In the genomic region with DNA sequence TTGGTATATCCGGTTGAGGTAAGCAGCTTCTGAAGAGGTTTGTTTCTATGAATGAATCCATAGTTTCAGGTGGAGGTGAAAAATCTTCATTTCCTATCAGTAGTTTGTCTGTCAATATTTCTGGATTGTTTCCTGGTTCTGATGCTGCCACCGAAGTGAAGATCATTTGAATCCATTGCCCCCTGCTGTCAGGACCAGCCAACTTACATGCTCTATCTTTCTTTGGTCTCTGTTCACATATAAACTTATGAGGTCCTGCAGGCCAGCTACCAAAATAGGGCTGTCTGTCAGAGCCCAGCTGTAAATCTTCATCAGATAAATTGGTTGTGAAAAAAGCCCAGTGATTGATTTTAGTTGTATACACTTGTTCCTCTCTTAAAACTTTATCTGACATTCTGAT, we compare ENCODE assay signal across 8 cellular contexts. TPM values are rescaled to one million over a fixed set of nuclear protein-coding genes. Genes with fewer than 3 reads are reported as not detected.
DNase-seq lines count a peak whose midpoint lies in the region; ATAC-seq and TF ChIP-seq lines count a peak whose summit lies in the region.

No MANE protein-coding gene starts in this region.

- no peaks in the 10 kb centered on the region for H3K9me3 Mint-ChIP-seq in stimulated activated naive CD8-positive, alpha-beta T cell treated with anti-CD3 and anti-CD28 coated beads, Interleukin-15, Interleukin-2, amounts not matched to agents 100 ng/mL and 50 ng/mL, for 24 hours
- H3K9me3 Mint-ChIP-seq in activated T-helper 2 cell treated with anti-CD3 and anti-CD28 coated beads, Interferon-gamma antibody, Interleukin-2, Interleukin-4, amounts not matched to agents 10 μg/mL and 5 μg/mL and 100 μg/mL, durations not matched to agents 14 hours and 24 hours and 36 hours: no peaks in the 10 kb centered on the region

- no peak overlapping the region for H3K27ac ChIP-seq in PC-3 (ENCODE audit: low read length)

- H3K4me2 ChIP-seq in PC-3 (ENCODE audit: low read length): no peak overlapping the region

- H3K27ac Mint-ChIP-seq in stimulated activated naive CD8-positive, alpha-beta T cell treated with anti-CD3 and anti-CD28 coated beads, Interleukin-15, Interleukin-2, amounts not matched to agents 100 ng/mL and 50 ng/mL, for 24 hours: peak overlapping the region; percentile 39
- no peak overlapping the region for H3K27ac Mint-ChIP-seq in activated T-helper 2 cell treated with anti-CD3 and anti-CD28 coated beads, Interferon-gamma antibody, Interleukin-2, Interleukin-4, amounts not matched to agents 10 μg/mL and 5 μg/mL and 100 μg/mL, durations not matched to agents 14 hours and 24 hours and 36 hours

- no peak overlapping the region for H3K9ac ChIP-seq in PC-3 (ENCODE audit: low read length)

- intact Hi-C loops in PC-3 (cut with micrococcal nuclease) (loop anchor here (2.0 to 5.0 kb wide), 2 partner anchors 64 to 196 kb away; no protein-coding TSS in a partner anchor), sciatic nerve (cut with DNase I) (no loop called here)
- intact Hi-C loops in activated T-helper 2 cell treated with anti-CD3 and anti-CD28 coated beads, Interferon-gamma antibody, Interleukin-2, Interleukin-4, amounts not matched to agents 10 μg/mL and 5 μg/mL and 100 μg/mL, durations not matched to agents 14 hours and 24 hours and 36 hours (cut with micrococcal nuclease): no loop called here

- no peaks in the 10 kb centered on the region for H3K9me3 ChIP-seq in PC-3 (ENCODE audit: low read length)

- no peaks in the 10 kb centered on the region for H3K36me3 ChIP-seq in PC-3 (ENCODE audit: low read depth, low read length)

- H3K4me3 Mint-ChIP-seq in stimulated activated naive CD8-positive, alpha-beta T cell treated with anti-CD3 and anti-CD28 coated beads, Interleukin-15, Interleukin-2, amounts not matched to agents 100 ng/mL and 50 ng/mL, for 24 hours: no peak overlapping the region
- H3K4me3 Mint-ChIP-seq in activated T-helper 2 cell treated with anti-CD3 and anti-CD28 coated beads, Interferon-gamma antibody, Interleukin-2, Interleukin-4, amounts not matched to agents 10 μg/mL and 5 μg/mL and 100 μg/mL, durations not matched to agents 14 hours and 24 hours and 36 hours (ENCODE audit: low read depth): no peak overlapping the region

- CTCF ChIA-PET in PC-3 (lab: Charles Lee): interaction anchor here (0.6 kb wide), 1 partner anchor 146 kb away, joined by 3 read pairs; no protein-coding TSS in a partner anchor

- no peaks in the 10 kb centered on the region for H4K20me1 ChIP-seq in PC-3 (ENCODE audit: low read length)

- no peaks in the 10 kb centered on the region for H3K9me2 ChIP-seq in PC-3 (replicated peaks; ENCODE audit: low read length)

- H3K79me2 ChIP-seq in PC-3 (ENCODE audit: low read length): no peaks in the 10 kb centered on the region

- H3F3A ChIP-seq in PC-3 (ENCODE audit: low read length, unreplicated experiment): no peaks in the 10 kb centered on the region

- ATAC-seq in stimulated activated naive CD8-positive, alpha-beta T cell treated with anti-CD3 and anti-CD28 coated beads, Interleukin-15, Interleukin-2, amounts not matched to agents 100 U/mL and 50 U/mL, for 24 hours: no peak
- ATAC-seq in HG02678 (IDR thresholded peaks at IDR 0.05; ENCODE audit: unreplicated experiment): peak; percentile 70
- ATAC-seq in PC-3: peak; percentile 66
- no peak for ATAC-seq in sciatic nerve

- H3K4me1 ChIP-seq in PC-3 (ENCODE audit: insufficient read depth, low read length): no peaks in the 10 kb centered on the region

- BruUV-seq in PC-3 (replicated peaks; lab: Mats Ljungman, UMichigan): TSS peak; percentile 15

- H3K4me3 ChIP-seq in PC-3 (ENCODE audit: low read length) (no peak overlapping the region), retinal pigment epithelial cell (ENCODE audit: low read length) (no peak overlapping the region)

- H3K27me3 ChIP-seq in PC-3 (ENCODE audit: low read length): no peaks in the 10 kb centered on the region

- no peaks in the 10 kb centered on the region for H3K27me3 Mint-ChIP-seq in stimulated activated naive CD8-positive, alpha-beta T cell treated with anti-CD3 and anti-CD28 coated beads, Interleukin-15, Interleukin-2, amounts not matched to agents 100 ng/mL and 50 ng/mL, for 24 hours
- H3K27me3 Mint-ChIP-seq in activated T-helper 2 cell treated with anti-CD3 and anti-CD28 coated beads, Interferon-gamma antibody, Interleukin-2, Interleukin-4, amounts not matched to agents 10 μg/mL and 5 μg/mL and 100 μg/mL, durations not matched to agents 14 hours and 24 hours and 36 hours (ENCODE audit: low read depth): no peaks in the 10 kb centered on the region

- no peaks in the 10 kb centered on the region for H3K36me3 Mint-ChIP-seq in stimulated activated naive CD8-positive, alpha-beta T cell treated with anti-CD3 and anti-CD28 coated beads, Interleukin-15, Interleukin-2, amounts not matched to agents 100 ng/mL and 50 ng/mL, for 24 hours (ENCODE audit: low read depth)
- H3K36me3 Mint-ChIP-seq in activated T-helper 2 cell treated with anti-CD3 and anti-CD28 coated beads, Interferon-gamma antibody, Interleukin-2, Interleukin-4, amounts not matched to agents 10 μg/mL and 5 μg/mL and 100 μg/mL, durations not matched to agents 14 hours and 24 hours and 36 hours (ENCODE audit: low read depth): no peaks in the 10 kb centered on the region

- no peak overlapping the region for H2AFZ ChIP-seq in PC-3 (ENCODE audit: low read length)

- TF ChIP-seq CTCF in PC-3 (conservative IDR thresholded peaks at IDR 0.05; ENCODE audit: low read depth, low read length): peak; percentile 57
- TF ChIP-seq CTCF in retinal pigment epithelial cell (conservative IDR thresholded peaks at IDR 0.05; ENCODE audit: low read depth, low read length): peak; percentile 37

- peaks cover 8% of the 10 kb centered on the region for H3K4me1 Mint-ChIP-seq in stimulated activated naive CD8-positive, alpha-beta T cell treated with anti-CD3 and anti-CD28 coated beads, Interleukin-15, Interleukin-2, amounts not matched to agents 100 ng/mL and 50 ng/mL, for 24 hours (ENCODE audit: low read depth)
- peaks cover 14% of the 10 kb centered on the region for H3K4me1 Mint-ChIP-seq in activated T-helper 2 cell treated with anti-CD3 and anti-CD28 coated beads, Interferon-gamma antibody, Interleukin-2, Interleukin-4, amounts not matched to agents 10 μg/mL and 5 μg/mL and 100 μg/mL, durations not matched to agents 14 hours and 24 hours and 36 hours (ENCODE audit: low read depth)

- POLR2A ChIA-PET in PC-3 (lab: Charles Lee; ENCODE audit: unreplicated experiment): no interaction called here

- DNase-seq in stimulated activated naive CD8-positive, alpha-beta T cell treated with anti-CD3 and anti-CD28 coated beads, Interleukin-15, Interleukin-2, amounts not matched to agents 100 U/mL and 50 U/mL, for 24 hours: no peak
- peak; percentile 39 for DNase-seq in PC-3
- DNase-seq in dermis microvascular lymphatic vessel endothelial cell (ENCODE audit: low read depth in 2 of 2): peak; percentile 50 to 64
- no peak for DNase-seq in retinal pigment epithelial cell (ENCODE audit: low read depth)
- no peak for DNase-seq in activated T-helper 2 cell treated with anti-CD3 and anti-CD28 coated beads, Interferon-gamma antibody, Interleukin-2, Interleukin-4, amounts not matched to agents 10 μg/mL and 5 μg/mL and 100 μg/mL, durations not matched to agents 14 hours and 24 hours and 36 hours (ENCODE audit: low spot score)
- DNase-seq in sciatic nerve (ENCODE audit: low spot score): no peak

RNA-seq across cellular contexts. Expression of a gene that starts 15.2 kb away (rescaled TPM):
- total RNA-seq in PC-3 (2014; rRNA removed): 0.15 and 0.17 TPM in 2 replicates
- 3.7 and 10.4 TPM in 2 replicates for total RNA-seq in dermis microvascular lymphatic vessel endothelial cell
- total RNA-seq in activated T-helper 2 cell treated with anti-CD3 and anti-CD28 coated beads, Interferon-gamma antibody, Interleukin-2, Interleukin-4, amounts not matched to agents 10 μg/mL and 5 μg/mL and 100 μg/mL, durations not matched to agents 14 hours and 24 hours and 36 hours: 26.1 and 28.6 TPM in 2 replicates
- 32.3 TPM for total RNA-seq in sciatic nerve

Comparison
In these comparisons a context has a peak if more than half of its experiments do, and no peak if none do; other contexts are left out.
1. ATAC-seq: peak in HG02678 (single experiment) and PC-3 (single experiment); none in stimulated activated naive CD8-positive, alpha-beta T cell treated with anti-CD3 and anti-CD28 coated beads, Interleukin-15, Interleukin-2, amounts not matched to agents 100 U/mL and 50 U/mL, for 24 hours (single experiment) and sciatic nerve (single experiment).
2. DNase-seq: peak in PC-3 (single experiment) and dermis microvascular lymphatic vessel endothelial cell (2 of 2); none in stimulated activated naive CD8-positive, alpha-beta T cell treated with anti-CD3 and anti-CD28 coated beads, Interleukin-15, Interleukin-2, amounts not matched to agents 100 U/mL and 50 U/mL, for 24 hours (single experiment), retinal pigment epithelial cell (single experiment), activated T-helper 2 cell treated with anti-CD3 and anti-CD28 coated beads, Interferon-gamma antibody, Interleukin-2, Interleukin-4, amounts not matched to agents 10 μg/mL and 5 μg/mL and 100 μg/mL, durations not matched to agents 14 hours and 24 hours and 36 hours (single experiment) and sciatic nerve (single experiment).